Comparison of ENCODE assay signal across 27 cellular contexts in the genomic region with DNA sequence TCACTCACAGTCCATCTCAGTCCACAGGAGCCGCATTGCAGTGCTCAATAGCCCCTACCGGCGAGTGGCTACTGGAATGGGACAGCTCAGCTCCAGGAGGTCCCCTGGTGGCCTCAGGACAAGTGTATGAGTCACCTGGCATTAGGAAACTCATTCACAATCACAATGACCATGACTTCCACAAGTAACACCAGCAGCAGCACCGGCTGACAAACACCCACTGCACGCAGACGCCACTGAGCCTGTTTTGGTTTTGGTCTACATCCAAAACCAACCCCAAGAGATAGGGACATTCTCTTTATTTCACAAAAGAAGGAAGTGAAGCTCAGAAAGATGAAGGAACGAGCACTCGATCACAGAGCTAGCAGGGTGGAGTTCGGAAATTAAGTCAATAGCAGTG. TPM values are rescaled to one million over a fixed set of nuclear protein-coding genes. Genes with fewer than 3 reads are reported as not detected.
DNase-seq lines count a peak whose midpoint lies in the region; ATAC-seq and TF ChIP-seq lines count a peak whose summit lies in the region.
"Had no signal": no experiment of that assay in that cellular context is flagged by ENCODE, and none has a peak within 500 bp of the region (broad histone marks: within the 10 kb centered on the region; RNA-seq: fewer than 3 reads in every experiment).

No MANE protein-coding gene starts in this region.

- H3K4me3 ChIP-seq in WERI-Rb-1 (ENCODE audit: low read depth, low read length), result no peak overlapping the region
- H3K4me3 ChIP-seq: adrenal gland, mucosa of descending colon, ovary, Peyer's patch, suprapubic skin had no signal

- ATAC-seq in GM21717 (IDR thresholded peaks at IDR 0.05; ENCODE audit: unreplicated experiment), result peak; percentile 44
- ATAC-seq in GM21423 (IDR thresholded peaks at IDR 0.05; ENCODE audit: unreplicated experiment), result no peak
- no peak for ATAC-seq in HG02973 (IDR thresholded peaks at IDR 0.05; ENCODE audit: unreplicated experiment)
- ATAC-seq: left ventricle myocardium superior; mucosa of descending colon; stimulated activated memory B cell treated with anti-CD40 and anti-IgM and Interleukin-4, amounts not matched to agents 10 μg/mL and 1 μg/mL and 100 μg/mL, for 72 hours had no signal

- no peaks in the 10 kb centered on the region for H3K36me3 ChIP-seq in WERI-Rb-1
- H3K36me3 ChIP-seq: adrenal gland, ovary, Peyer's patch, suprapubic skin had no signal

- H3K27me3 ChIP-seq in WERI-Rb-1 (ENCODE audit: insufficient read depth, low read depth, severe bottlenecking), result no peaks in the 10 kb centered on the region
- H3K27me3 ChIP-seq: ovary, Peyer's patch had no signal

- DNase-seq in DMS53 (lab: John Stamatoyannopoulos, UW) (peak; percentile 64), WERI-Rb-1 (no peak), mesenteric fat pad (ENCODE audit: low spot score) (peak; percentile 62), middle frontal gyrus (ENCODE audit: extremely low spot score, low spot score) (no peak)
- no peak for DNase-seq in activated CD4-positive, alpha-beta T cell treated with anti-CD3 and anti-CD28 coated beads, Interleukin-2, amount 50 U/mL, for 4 hours
- DNase-seq: activated CD4-positive, alpha-beta T cell treated with anti-CD3 and anti-CD28 coated beads for 48 hours; activated CD8-positive, alpha-beta memory T cell treated with anti-CD3 and anti-CD28 coated beads, Interleukin-2, amount 10 ng/mL, durations not matched to agents 7 days and 5 days; activated naive CD4-positive, alpha-beta T cell treated with Interleukin-2 at 50 U/mL for 16 hours; activated T-cell treated with anti-CD3 and anti-CD28 coated beads, Interleukin-2, amount 50 U/mL, for 48 hours; adrenal gland; cerebellar nuclear complex; left ventricle myocardium superior; mucosa of descending colon; NCI-H1105; NCI-H187 treated with DMSO at 0.1 percent for 48 hours; NCI-H524; nephron progenitor cell; ovary; SIG-M5; stimulated activated CD4-positive, alpha-beta T cell treated with anti-CD3 and anti-CD28 coated beads, Interleukin-4, amount 100 ng/mL, for 4 hours had no signal

- TF ChIP-seq CTCF in WERI-Rb-1 (IDR thresholded peaks at IDR 0.05; ENCODE audit: low read depth, low read length), result peak; percentile 17; the same call in 1 of the 2 replicates

- H3K27ac ChIP-seq in WERI-Rb-1, result no peak overlapping the region
- H3K27ac ChIP-seq: adrenal gland, HL-60, ovary, Peyer's patch, suprapubic skin had no signal

- no peaks in the 10 kb centered on the region for H3K9me3 ChIP-seq in WERI-Rb-1 (ENCODE audit: severe bottlenecking)
- H3K9me3 ChIP-seq: adrenal gland, mucosa of descending colon, ovary, Peyer's patch had no signal

RNA-seq across cellular contexts. Expression of gene JAKMIP1, which starts 8.1 kb away (rescaled TPM):
- total RNA-seq in mesenteric fat pad, result 0.10 TPM
- total RNA-seq: left ventricle myocardium superior had no signal

Comparison
In these comparisons a context has a peak if more than half of its experiments do, and no peak if none do; other contexts are left out.
1. DNase-seq: peak in DMS53 (single experiment) and mesenteric fat pad (single experiment); none in WERI-Rb-1 (single experiment), middle frontal gyrus (single experiment) and activated CD4-positive, alpha-beta T cell treated with anti-CD3 and anti-CD28 coated beads, Interleukin-2, amount 50 U/mL, for 4 hours (0 of 2).